13 cellular contexts compared by ENCODE assay signal in the genomic region with DNA sequence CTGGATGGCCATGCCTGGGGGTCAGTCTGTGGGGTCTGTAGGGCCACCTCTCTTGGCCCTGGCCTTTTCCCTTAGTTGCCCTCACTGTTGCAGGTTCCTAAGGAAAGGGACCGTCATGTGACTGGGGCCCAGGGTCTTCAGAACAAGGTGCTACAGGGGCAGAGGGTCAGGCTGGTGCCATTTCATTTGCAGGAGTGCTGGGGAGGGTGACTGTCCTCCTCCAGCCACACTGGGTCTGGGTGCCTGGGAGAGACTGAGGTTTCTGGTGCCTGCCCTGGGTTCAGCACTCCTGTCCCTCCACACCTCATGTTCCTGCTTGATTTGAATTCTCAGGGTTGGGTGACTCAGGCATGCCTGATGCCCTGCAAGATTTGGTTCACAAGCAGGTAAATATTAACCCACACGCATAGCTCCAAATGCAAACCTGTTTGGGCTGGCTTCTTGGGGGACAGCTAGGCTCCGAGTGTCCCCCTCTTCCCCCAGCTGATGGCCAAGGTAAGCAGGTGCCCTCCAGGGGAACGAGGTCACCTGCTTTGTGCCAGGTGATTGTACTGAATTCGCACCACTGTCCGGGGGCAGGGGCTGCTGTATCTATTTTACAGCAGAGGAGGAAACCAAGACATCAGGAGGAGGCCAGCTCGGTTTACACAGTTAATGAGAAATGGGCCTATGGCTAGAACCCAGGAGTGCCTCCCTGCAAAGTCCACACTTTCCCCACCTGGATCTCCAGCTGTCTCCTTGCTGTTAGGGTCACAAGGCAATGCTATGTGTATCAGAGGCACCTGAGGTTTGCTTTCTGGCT. TPM values are rescaled to one million over a fixed set of nuclear protein-coding genes. Genes with fewer than 3 reads are reported as not detected.
DNase-seq lines count a peak whose midpoint lies in the region; ATAC-seq, FAIRE-seq and TF ChIP-seq lines count a peak whose summit lies in the region.
"Had no signal": no experiment of that assay in that cellular context is flagged by ENCODE, and none has a peak within 500 bp of the region (broad histone marks: within the 10 kb centered on the region; RNA-seq: fewer than 3 reads in every experiment).

No MANE protein-coding gene starts in this region.

- TF ChIP-seq CTCF in HCT116 (IDR thresholded peaks at IDR 0.05 in 2 of 3, conservative IDR thresholded peaks at IDR 0.05 in 1 of 3; ENCODE audit: borderline replicate concordance in 1 of 3, insufficient read depth in 1 of 3, low read depth in 2 of 3, low read length in 2 of 3), result no peak
- TF ChIP-seq CTCF in bronchial epithelial cell (IDR thresholded peaks at IDR 0.05; ENCODE audit: insufficient read depth, low read length, severe bottlenecking), result no peak

- H3K27me3 ChIP-seq in HCT116 (ENCODE audit: insufficient read depth, low read length), result no peaks in the 10 kb centered on the region
- H3K27me3 ChIP-seq in bronchial epithelial cell (ENCODE audit: control insufficient read depth, insufficient read depth, low read length), result no peaks in the 10 kb centered on the region
- no peaks in the 10 kb centered on the region for H3K27me3 ChIP-seq in small intestine (ENCODE audit: control insufficient read depth in 2 of 2, insufficient read depth in 2 of 2, low read length in 2 of 2)
- H3K27me3 ChIP-seq: BE2C had no signal

- H3K4me1 ChIP-seq in HCT116 (ENCODE audit: control insufficient read depth in 1 of 2, insufficient read depth in 2 of 2, low read length in 2 of 2) (peaks cover 26 to 51% of the 10 kb centered on the region in 2 experiments), small intestine (ENCODE audit: control insufficient read depth in 2 of 2, insufficient read depth in 1 of 2, low read depth in 1 of 2, low read length in 1 of 2) (peaks cover 4 to 5% of the 10 kb centered on the region in 2 donors)
- H3K4me1 ChIP-seq: BE2C had no signal

- 14 to 62% (median 26%) methylated on average over 7 of the region's 7 CpGs for WGBS in small intestine, 3 donors

- H3K4me2 ChIP-seq in HCT116 (ENCODE audit: low read length), result peak overlapping the region; percentile 43

- H3K4me3 ChIP-seq in HCT116 (replicated peaks in 1 of 2; ENCODE audit: low read depth in 1 of 2, low read length in 2 of 2) (no peak overlapping the region), bronchial epithelial cell (ENCODE audit: low read depth, low read length) (no peak overlapping the region), small intestine (ENCODE audit: low read depth in 1 of 2, low read length in 2 of 2) (no peak overlapping the region)

- H3K9ac ChIP-seq in HCT116 (ENCODE audit: low read length), result peak overlapping the region; percentile 28; the same call in 1 of the 2 replicates

- TF ChIP-seq RAD21 in HCT116 (IDR thresholded peaks at IDR 0.05; ENCODE audit: low read depth), result no peak

- POLR2A ChIA-PET in HCT116 (lab: Charles Lee), result no interaction called here

- H2AFZ ChIP-seq in HCT116 (ENCODE audit: low read depth, low read length, poor library complexity, severe bottlenecking), result no peak overlapping the region

- no peaks in the 10 kb centered on the region for H4K20me1 ChIP-seq in HCT116 (ENCODE audit: insufficient read depth)

- H3K27ac ChIP-seq in HCT116 (ENCODE audit: low read depth, low read length), result no peak overlapping the region
- H3K27ac ChIP-seq in small intestine (ENCODE audit: low read depth in 1 of 2, low read length in 1 of 2), result peak overlapping the region; percentile 42 to 82
- H3K27ac ChIP-seq: VCaP had no signal

- DNase-seq in HCT116 (ENCODE audit: low read depth, low spot score) (no peak), bronchial epithelial cell (ENCODE audit: low read depth) (peak; percentile 80), left colon (peak in 1 of 2 donors; percentile 63), small intestine (peak; percentile 88), A172 (ENCODE audit: low spot score) (no peak)
- DNase-seq: activated T-cell treated with anti-CD3 and anti-CD28 coated beads, Interleukin-2, amount 50 U/mL, for 48 hours; BE2C; caudate nucleus; OCI-M1 had no signal

- FAIRE-seq in bronchial epithelial cell (lab: Jason Lieb, UNC) (peak; percentile 80), small intestine (lab: Jason Lieb, UNC) (no peak)

- RAD21 ChIA-PET in HCT116 (lab: Charles Lee; ENCODE audit: low non-redundant PET in 1 of 2, low total read pairs in 2 of 2, uncharacterized antibody in 2 of 2, unreplicated experiment in 2 of 2), result no interaction called here

- BruUV-seq in HCT116 (replicated peaks; lab: Mats Ljungman, UMichigan), result no TSS peak

- H3K79me2 ChIP-seq in HCT116 (ENCODE audit: insufficient read depth, low read length), result peaks cover 19% of the 10 kb centered on the region

- CTCF ChIA-PET in HCT116 (lab: Charles Lee), result interaction anchor here (0.9 kb wide), 1 partner anchor 57 kb away, joined by 4 read pairs; no protein-coding TSS in a partner anchor

- H3K36me3 ChIP-seq in HCT116 (ENCODE audit: control insufficient read depth in 1 of 2, insufficient read depth in 2 of 2, low read length in 2 of 2) (no peaks in the 10 kb centered on the region), bronchial epithelial cell (ENCODE audit: control insufficient read depth, insufficient read depth, low read length) (no peaks in the 10 kb centered on the region), small intestine (ENCODE audit: control insufficient read depth in 2 of 2, insufficient read depth in 2 of 2, low read length in 2 of 2) (no peaks in the 10 kb centered on the region)
- H3K36me3 ChIP-seq: BE2C had no signal

- no peak for TF ChIP-seq POLR2A in HCT116 (IDR thresholded peaks at IDR 0.05; ENCODE audit: borderline replicate concordance, extremely low read depth, insufficient read depth, insufficient read length)

- ATAC-seq in HCT116 (no peak), left colon (peak; percentile 74), HG02840 (IDR thresholded peaks at IDR 0.05; ENCODE audit: low FRiP score, unreplicated experiment) (no peak), HG02759 (IDR thresholded peaks at IDR 0.05; ENCODE audit: unreplicated experiment) (no peak), GM19035 (IDR thresholded peaks at IDR 0.05; ENCODE audit: unreplicated experiment) (no peak)

- H3K9me3 ChIP-seq in HCT116 (ENCODE audit: control insufficient read depth in 1 of 2, insufficient read depth in 1 of 2, low read depth in 1 of 2, low read length in 2 of 2) (no peaks in the 10 kb centered on the region), small intestine (ENCODE audit: control insufficient read depth, low read depth) (no peaks in the 10 kb centered on the region)
- H3K9me3 ChIP-seq: BE2C had no signal

- intact Hi-C loops in HCT116 (cut with micrococcal nuclease) (loop anchor here (1.0 kb wide), 1 partner anchor 20 kb away; no protein-coding TSS in a partner anchor), left colon (cut with DNase I, micrococcal nuclease) (no loop called here)

- H3K9me2 ChIP-seq in HCT116 (ENCODE audit: insufficient read depth), result no peaks in the 10 kb centered on the region

TF ChIP-seq in HCT116, 20 proteins besides CTCF, POLR2A, EP300 and RAD21 (continues in another document):
- no peak for TF ChIP-seq FOSL1 (IDR thresholded peaks at IDR 0.05; ENCODE audit: low read depth)
- TF ChIP-seq EZH2phosphoT487 (IDR thresholded peaks at IDR 0.05; ENCODE audit: borderline replicate concordance), result no peak
- no peak for TF ChIP-seq TCF7L2 (IDR thresholded peaks at IDR 0.05; ENCODE audit: borderline replicate concordance, extremely low read depth, insufficient read depth, insufficient read length)
- no peak for TF ChIP-seq CBX3 (IDR thresholded peaks at IDR 0.05; ENCODE audit: low read depth)
- no peak for TF ChIP-seq ZNF274 (IDR thresholded peaks at IDR 0.05; ENCODE audit: low read depth, low read length)
- no peak for TF ChIP-seq SP1 (IDR thresholded peaks at IDR 0.05; ENCODE audit: low read depth)
- TF ChIP-seq, protein P1, sequence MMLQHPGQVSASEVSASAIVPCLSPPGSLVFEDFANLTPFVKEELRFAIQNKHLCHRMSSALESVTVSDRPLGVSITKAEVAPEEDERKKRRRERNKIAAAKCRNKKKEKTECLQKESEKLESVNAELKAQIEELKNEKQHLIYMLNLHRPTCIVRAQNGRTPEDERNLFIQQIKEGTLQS (IDR thresholded peaks at IDR 0.05), result no peak
- TF ChIP-seq SRF (IDR thresholded peaks at IDR 0.05; ENCODE audit: low read depth), result no peak
- TF ChIP-seq ELF1 (IDR thresholded peaks at IDR 0.05; ENCODE audit: borderline replicate concordance, low read depth), result no peak
- TF ChIP-seq YY1 (IDR thresholded peaks at IDR 0.05; ENCODE audit: extremely low read depth, insufficient replicate concordance, low read depth, low read length), result no peak
- TF ChIP-seq, protein P2, sequence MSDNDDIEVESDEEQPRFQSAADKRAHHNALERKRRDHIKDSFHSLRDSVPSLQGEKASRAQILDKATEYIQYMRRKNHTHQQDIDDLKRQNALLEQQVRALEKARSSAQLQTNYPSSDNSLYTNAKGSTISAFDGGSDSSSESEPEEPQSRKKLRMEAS (IDR thresholded peaks at IDR 0.05), result no peak
- TF ChIP-seq SIN3A (IDR thresholded peaks at IDR 0.05; ENCODE audit: low read depth), result no peak
- TF ChIP-seq, protein P3, sequence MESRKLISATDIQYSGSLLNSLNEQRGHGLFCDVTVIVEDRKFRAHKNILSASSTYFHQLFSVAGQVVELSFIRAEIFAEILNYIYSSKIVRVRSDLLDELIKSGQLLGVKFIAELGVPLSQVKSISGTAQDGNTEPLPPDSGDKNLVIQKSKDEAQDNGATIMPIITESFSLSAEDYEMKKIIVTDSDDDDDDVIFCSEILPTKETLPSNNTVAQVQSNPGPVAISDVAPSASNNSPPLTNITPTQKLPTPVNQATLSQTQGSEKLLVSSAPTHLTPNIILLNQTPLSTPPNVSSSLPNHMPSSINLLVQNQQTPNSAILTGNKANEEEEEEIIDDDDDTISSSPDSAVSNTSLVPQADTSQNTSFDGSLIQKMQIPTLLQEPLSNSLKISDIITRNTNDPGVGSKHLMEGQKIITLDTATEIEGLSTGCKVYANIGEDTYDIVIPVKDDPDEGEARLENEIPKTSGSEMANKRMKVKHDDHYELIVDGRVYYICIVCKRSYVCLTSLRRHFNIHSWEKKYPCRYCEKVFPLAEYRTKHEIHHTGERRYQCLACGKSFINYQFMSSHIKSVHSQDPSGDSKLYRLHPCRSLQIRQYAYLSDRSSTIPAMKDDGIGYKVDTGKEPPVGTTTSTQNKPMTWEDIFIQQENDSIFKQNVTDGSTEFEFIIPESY (IDR thresholded peaks at IDR 0.05; ENCODE audit: extremely low read depth, insufficient replicate concordance, low read length), result no peak

RNA-seq across cellular contexts. Expression of a gene that starts 20.3 kb away (rescaled TPM):
- total RNA-seq in HCT116 (2021; ENCODE audit: unreplicated experiment) (14.7 TPM), bronchial epithelial cell (6.3 and 14.8 TPM in 2 replicates), left colon (100 to 1,000 TPM in 1 of 2 donors, 10 to 100 TPM in 1; 91.0 to 151 TPM)
- 16.1 and 20.4 TPM in 2 replicates for polyA plus RNA-seq in HCT116 (2012)
- polyA plus RNA-seq in small intestine, result 10 to 100 TPM in 1 of 3 donors, 1 to 10 TPM in 2; 5.6 to 62.1 (median 7.8) TPM
- total RNA-seq in A172 (2014; rRNA removed; shearing (Covaris generic)), result 9.2 and 11.0 TPM in 2 replicates

Comparison
In these comparisons a context has a peak if more than half of its experiments do, and no peak if none do; other contexts are left out.
1. DNase-seq: peak in bronchial epithelial cell (single experiment) and small intestine (single experiment); none in HCT116 (single experiment) and A172 (single experiment).